Comparison of ENCODE assay signal across 9 cellular contexts in the genomic region with DNA sequence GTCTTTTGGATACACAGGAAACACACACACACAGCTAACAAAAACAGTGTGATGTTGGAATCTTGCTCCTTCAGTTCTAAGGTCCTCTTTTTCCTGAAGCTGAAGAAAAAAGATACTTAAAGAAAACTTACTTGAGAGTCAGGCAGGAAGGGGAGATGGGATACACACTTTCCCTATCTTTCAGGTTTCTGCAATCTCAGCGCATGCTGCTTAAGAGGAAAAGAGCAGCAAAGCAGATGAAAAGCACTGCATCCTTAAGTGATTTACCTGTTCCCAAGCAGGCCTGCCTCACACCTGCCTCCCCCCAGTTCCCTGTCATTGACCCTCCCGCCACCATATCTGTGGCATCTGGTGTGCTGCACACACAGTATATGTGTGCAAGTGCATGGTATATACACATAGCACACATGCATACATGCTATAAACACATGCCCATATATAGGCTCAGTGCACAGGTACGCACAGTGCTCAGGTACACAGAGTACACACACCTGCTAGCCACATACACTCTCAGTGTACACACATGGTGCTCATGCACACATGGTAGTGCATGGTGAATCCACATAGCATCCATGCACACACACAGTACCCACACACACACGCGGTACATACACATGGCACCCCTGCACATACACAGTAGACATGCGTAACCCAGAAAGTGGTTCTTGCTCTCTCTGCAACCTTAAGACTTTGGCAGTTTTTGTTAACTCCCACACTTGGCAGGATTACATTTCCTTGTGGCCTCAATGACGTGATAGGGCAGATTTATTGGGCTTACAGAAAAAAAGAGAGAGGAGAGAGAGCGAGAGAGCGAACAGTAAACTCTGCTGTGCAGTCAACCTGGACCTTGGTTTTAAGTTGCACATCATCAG.
A peak's percentile ranks its signal among the peaks of the same experiment; 100 is the strongest.
DNase-seq lines count a peak whose midpoint lies in the region; ATAC-seq lines count a peak whose summit lies in the region.
"Had no signal": no experiment of that assay in that cellular context is flagged by ENCODE, and none has a peak within 500 bp of the region (broad histone marks: within the 10 kb centered on the region; RNA-seq: fewer than 3 reads in every experiment).

No MANE protein-coding gene starts in this region.

- peaks cover 11% of the 10 kb centered on the region for H3K36me3 Mint-ChIP-seq in activated CD4-positive, alpha-beta T cell treated with anti-CD3 and anti-CD28 coated beads for 36 hours (ENCODE audit: low read depth)

- H3K4me3 Mint-ChIP-seq in activated CD4-positive, alpha-beta T cell treated with anti-CD3 and anti-CD28 coated beads for 36 hours: peak overlapping the region; percentile 45

- intact Hi-C loops in activated CD4-positive, alpha-beta T cell treated with anti-CD3 and anti-CD28 coated beads for 36 hours (cut with DNase I, micrococcal nuclease): loop anchor here (2.0 to 10.0 kb wide), 8 partner anchors 25 to 461 kb away; no protein-coding TSS in a partner anchor

- peaks cover 92% of the 10 kb centered on the region for H3K4me1 Mint-ChIP-seq in activated CD4-positive, alpha-beta T cell treated with anti-CD3 and anti-CD28 coated beads for 36 hours

- peak; percentile 39 for DNase-seq in activated CD4-positive, alpha-beta T cell treated with anti-CD3 and anti-CD28 coated beads for 36 hours
- no peak for DNase-seq in activated CD4-positive, alpha-beta T cell treated with anti-CD3 and anti-CD28 coated beads for 4 hours
- DNase-seq in KG1 (lab: John Stamatoyannopoulos, UW) (peak; percentile 63), amniotic epithelial cell (ENCODE audit: low read depth) (peak; percentile 96), left lobe of liver (ENCODE audit: low spot score) (peak; percentile 70), cerebellar nuclear complex (lab: John Stamatoyannopoulos, UW) (no peak), NCI-H526 (lab: John Stamatoyannopoulos, UW) (no peak)

- H3K36me3 ChIP-seq in thymus (ENCODE audit: control insufficient read depth, insufficient read depth): no peaks in the 10 kb centered on the region
- H3K36me3 ChIP-seq: cardiac muscle cell had no signal

- H3K27me3 ChIP-seq in thymus (ENCODE audit: control insufficient read depth, insufficient read depth): no peaks in the 10 kb centered on the region
- H3K27me3 ChIP-seq: cardiac muscle cell had no signal

- peak; percentile 42 for ATAC-seq in activated CD4-positive, alpha-beta T cell treated with anti-CD3 and anti-CD28 coated beads for 36 hours
- ATAC-seq in left lobe of liver: peak; percentile 8

- CTCF ChIA-PET in activated CD4-positive, alpha-beta T cell treated with anti-CD3 and anti-CD28 coated beads for 36 hours (lab: Charles Lee): interaction anchor here (0.9 to 1.2 kb wide), 2 partner anchors 17 to 133 kb away, joined by 3 read pairs; no protein-coding TSS in a partner anchor

- peaks cover 46% of the 10 kb centered on the region for H3K4me1 ChIP-seq in thymus (ENCODE audit: control insufficient read depth, insufficient read depth, low read length)

- 72% methylated on average over 9 of the region's 9 CpGs for WGBS in thymus

- H3K27ac Mint-ChIP-seq in activated CD4-positive, alpha-beta T cell treated with anti-CD3 and anti-CD28 coated beads for 36 hours: peak overlapping the region; percentile 96

- H3K27ac ChIP-seq in thymus (ENCODE audit: low read depth): peak overlapping the region; percentile 77

- H3K27me3 Mint-ChIP-seq in activated CD4-positive, alpha-beta T cell treated with anti-CD3 and anti-CD28 coated beads for 36 hours: no peaks in the 10 kb centered on the region

- H3K9me3 ChIP-seq in thymus (ENCODE audit: control insufficient read depth): no peaks in the 10 kb centered on the region

- H3K9me3 Mint-ChIP-seq in activated CD4-positive, alpha-beta T cell treated with anti-CD3 and anti-CD28 coated beads for 36 hours (ENCODE audit: low read depth): no peaks in the 10 kb centered on the region

- POLR2A ChIA-PET in activated CD4-positive, alpha-beta T cell treated with anti-CD3 and anti-CD28 coated beads for 36 hours (lab: Charles Lee): interaction anchor here (0.6 to 1.5 kb wide), 6 partner anchors 17 to 1435 kb away, joined by 3 to 7 read pairs (median 4); no protein-coding TSS in a partner anchor

- no peak overlapping the region for H3K4me3 ChIP-seq in thymus (ENCODE audit: low read length)
- H3K4me3 ChIP-seq: cardiac muscle cell had no signal

Comparison
In these comparisons a context has a peak if more than half of its experiments do, and no peak if none do; other contexts are left out.
1. DNase-seq: peak in activated CD4-positive, alpha-beta T cell treated with anti-CD3 and anti-CD28 coated beads for 36 hours (single experiment), KG1 (single experiment), amniotic epithelial cell (single experiment) and left lobe of liver (single experiment); none in activated CD4-positive, alpha-beta T cell treated with anti-CD3 and anti-CD28 coated beads for 4 hours (0 of 2), cerebellar nuclear complex (0 of 2) and NCI-H526 (0 of 2).